Comparison of ENCODE assay signal across 1 cellular context in genomic region chr17:7459961-7460545, GRCh38.
TF ChIP-seq lines count a peak whose summit lies in the region.

No MANE protein-coding gene starts in this region.

TF ChIP-seq in SK-N-SH treated with all-trans-retinoic acid at 6 μM for 48 hours, 23 proteins besides CTCF, POLR2A, EP300 and RAD21 (continued from another document):
- no peak for TF ChIP-seq OSR1 (CRISPR knock-in tag; IDR thresholded peaks at IDR 0.05)
